1 cellular context compared by ENCODE assay signal in genomic region chrX:16832301-16832700, GRCh38.
TF ChIP-seq lines count a peak whose summit lies in the region.

No MANE protein-coding gene starts in this region.

TF ChIP-seq in SK-N-SH, 30 proteins besides CTCF, POLR2A, EP300 and RAD21:
- TF ChIP-seq IRF3 (IDR thresholded peaks at IDR 0.05; ENCODE audit: low read depth, low read length) (no peak), RCOR1 (IDR thresholded peaks at IDR 0.05; ENCODE audit: low read length) (no peak), GATA2 (CRISPR knock-in tag; IDR thresholded peaks at IDR 0.05) (no peak), CHD2 (IDR thresholded peaks at IDR 0.05; ENCODE audit: low read length, partially characterized antibody) (no peak), FOSL2 (IDR thresholded peaks at IDR 0.05; ENCODE audit: borderline replicate concordance, low read depth) (no peak), ZBTB33 (IDR thresholded peaks at IDR 0.05; ENCODE audit: borderline replicate concordance, low read depth) (no peak), YY1 (IDR thresholded peaks at IDR 0.05; ENCODE audit: low read depth) (no peak), TAF1 (IDR thresholded peaks at IDR 0.05; ENCODE audit: borderline replicate concordance, low read depth, low read length) (no peak), PBX3 (IDR thresholded peaks at IDR 0.05) (no peak), USF1 (IDR thresholded peaks at IDR 0.05; ENCODE audit: borderline replicate concordance, low read depth) (no peak), TEAD4 (IDR thresholded peaks at IDR 0.05; ENCODE audit: borderline replicate concordance, insufficient read depth) (no peak), MXI1 (IDR thresholded peaks at IDR 0.05; ENCODE audit: low read depth, low read length) (no peak), NFIC (IDR thresholded peaks at IDR 0.05; ENCODE audit: borderline replicate concordance) (no peak), REST (IDR thresholded peaks at IDR 0.05; ENCODE audit: low read depth, low read length) (no peak), RXRA (IDR thresholded peaks at IDR 0.05; ENCODE audit: borderline replicate concordance, low read depth) (no peak), ELF1 (IDR thresholded peaks at IDR 0.05) (no peak)
